In the genomic region with DNA sequence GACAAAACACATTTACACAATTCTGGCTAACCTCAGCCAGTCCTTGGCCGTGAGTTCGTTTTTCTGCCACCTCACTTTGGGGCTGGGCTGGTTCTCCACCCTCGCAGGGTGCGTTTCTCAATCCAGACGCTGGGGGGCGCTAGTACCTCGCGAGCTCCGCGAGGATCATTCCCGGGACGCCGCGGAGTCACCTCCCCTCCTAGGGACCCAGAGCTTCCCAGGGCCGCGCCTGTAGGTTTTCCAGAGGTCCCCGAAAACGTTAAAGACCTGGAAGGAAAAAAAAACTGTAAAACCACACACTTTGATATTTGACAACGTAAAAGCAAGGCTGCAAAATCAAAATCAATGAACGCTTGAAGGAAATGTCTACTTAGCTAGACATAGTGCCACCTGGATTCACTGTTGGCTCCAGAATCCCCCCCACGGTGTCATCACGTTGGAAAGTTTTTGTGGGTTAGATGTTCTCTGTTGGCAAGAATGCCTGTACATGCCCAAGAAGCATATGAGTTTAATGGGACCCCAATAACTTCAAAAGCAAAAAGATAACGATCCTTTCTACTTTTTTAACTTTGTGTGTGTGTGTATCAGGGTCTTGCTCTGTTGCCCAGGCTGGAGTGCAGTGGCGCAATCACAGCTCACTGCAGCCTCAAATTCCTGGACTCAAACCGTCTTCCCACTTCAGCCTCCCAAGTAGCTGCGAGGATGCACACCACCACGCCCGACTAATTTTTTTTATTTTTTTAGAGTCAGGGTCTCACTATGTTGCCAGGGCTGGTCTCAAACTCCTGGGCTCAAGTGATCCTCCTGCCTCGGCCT, we compare ENCODE assay signal across 8 cellular contexts. TPM values are rescaled to one million over a fixed set of nuclear protein-coding genes. Genes with fewer than 3 reads are reported as not detected.
DNase-seq lines count a peak whose midpoint lies in the region; ATAC-seq, FAIRE-seq and TF ChIP-seq lines count a peak whose summit lies in the region.

No MANE protein-coding gene starts in this region.

- H3K79me2 ChIP-seq in hepatocyte: no peaks in the 10 kb centered on the region

- intact Hi-C loops in ascending aorta (cut with DNase I): loop anchor here (1.0 to 2.0 kb wide), 4 partner anchors 25 to 205 kb away; partner anchors contain the start of gene RAB8A
- intact Hi-C loops in sigmoid colon (cut with DNase I): loop anchor here (1.0 to 5.0 kb wide), 5 partner anchors 25 to 414 kb away; partner anchors contain the start of gene RAB8A

- peak; percentile 58 for FAIRE-seq in G401.6 (lab: Jason Lieb, UNC)

- no peak overlapping the region for H3K4me3 ChIP-seq in NB4 (ENCODE audit: low read depth, low read length)
- peak overlapping the region in 1 of 2 donors; percentile 49 for H3K4me3 ChIP-seq in ascending aorta
- H3K4me3 ChIP-seq in hepatocyte: no peak overlapping the region
- H3K4me3 ChIP-seq in sigmoid colon: peak overlapping the region in 3 of 4 donors; percentile 17 to 37 (median 21)

- peaks cover 3 to 12% of the 10 kb centered on the region in 2 donors for H3K4me1 ChIP-seq in ascending aorta
- no peaks in the 10 kb centered on the region for H3K4me1 ChIP-seq in hepatocyte (ENCODE audit: insufficient read depth)
- peaks cover 0 to 13% (median 8%) of the 10 kb centered on the region in 4 donors for H3K4me1 ChIP-seq in sigmoid colon

- ATAC-seq in GM21786 (IDR thresholded peaks at IDR 0.05; ENCODE audit: unreplicated experiment) (no peak), GM19397 (IDR thresholded peaks at IDR 0.05; ENCODE audit: unreplicated experiment) (no peak)

- H3K4me2 ChIP-seq in hepatocyte: peak overlapping the region; percentile 71

- H3K9me2 ChIP-seq in hepatocyte (replicated peaks; ENCODE audit: insufficient read depth): no peaks in the 10 kb centered on the region

- H3K27ac ChIP-seq in ascending aorta: peak overlapping the region; percentile 55 to 80
- no peak overlapping the region for H3K27ac ChIP-seq in hepatocyte
- H3K27ac ChIP-seq in sigmoid colon: peak overlapping the region; percentile 29 to 63 (median 44)

- TF ChIP-seq CTCF in NB4 (IDR thresholded peaks at IDR 0.05; ENCODE audit: low read depth, low read length) (peak; percentile 78), ascending aorta (IDR thresholded peaks at IDR 0.05) (peak; percentile 96 to 99 (median 96)), hepatocyte (IDR thresholded peaks at IDR 0.05; ENCODE audit: poor library complexity) (peak; percentile 97), sigmoid colon (IDR thresholded peaks at IDR 0.05) (peak; percentile 96 to 99 (median 98))

- no peak for TF ChIP-seq POLR2A in NB4 (IDR thresholded peaks at IDR 0.05; ENCODE audit: extremely low read depth, insufficient read length)
- TF ChIP-seq POLR2A in sigmoid colon (IDR thresholded peaks at IDR 0.05): no peak

- no peaks in the 10 kb centered on the region for H3K36me3 ChIP-seq in ascending aorta
- no peaks in the 10 kb centered on the region for H3K36me3 ChIP-seq in hepatocyte (replicated peaks; ENCODE audit: insufficient read depth, low read depth)
- H3K36me3 ChIP-seq in sigmoid colon: no peaks in the 10 kb centered on the region

- no peak for TF ChIP-seq EP300 in sigmoid colon (IDR thresholded peaks at IDR 0.05)

- DNase-seq in NB4 (ENCODE audit: low read depth) (peak; percentile 70), T1000 (lab: John Stamatoyannopoulos, UW) (peak; percentile 55), ascending aorta (ENCODE audit: low spot score in 2 of 2) (peak in 1 of 2 donors; percentile 91), hepatocyte (ENCODE audit: low spot score) (peak; percentile 85), sigmoid colon (peak; percentile 93)

- H2AFZ ChIP-seq in hepatocyte: peak overlapping the region; percentile 58

- H3K9me3 ChIP-seq in ascending aorta (no peaks in the 10 kb centered on the region), hepatocyte (ENCODE audit: low read depth) (no peaks in the 10 kb centered on the region), sigmoid colon (no peaks in the 10 kb centered on the region)

- WGBS in hepatocyte (ENCODE audit: low lambda C conversion rate, missing lambda C conversion rate): 27% methylated on average over 29 of the region's 29 CpGs
- WGBS in sigmoid colon, 2 donors: 17 to 22% methylated on average over 29 of the region's 29 CpGs

- no peaks in the 10 kb centered on the region for H3K27me3 ChIP-seq in ascending aorta
- H3K27me3 ChIP-seq in hepatocyte: no peaks in the 10 kb centered on the region
- no peaks in the 10 kb centered on the region for H3K27me3 ChIP-seq in sigmoid colon

- H4K20me1 ChIP-seq in hepatocyte (ENCODE audit: insufficient read depth, poor library complexity, severe bottlenecking): no peaks in the 10 kb centered on the region

RNA-seq across cellular contexts. Expression of gene TPM4, which starts 34.5 kb away (rescaled TPM):
- 619 TPM for total RNA-seq in ascending aorta
- 405 and 417 TPM in 2 replicates for total RNA-seq in hepatocyte
- polyA plus RNA-seq in hepatocyte: 337 and 344 TPM in 2 replicates
- 100 to 1,000 TPM; 222 to 826 (median 353) TPM for total RNA-seq in sigmoid colon
- polyA plus RNA-seq in sigmoid colon: 100 to 1,000 TPM; 313 to 464 (median 374) TPM

Comparison
In these comparisons a context has a peak if more than half of its experiments do, and no peak if none do; other contexts are left out.
1. H3K4me3 ChIP-seq: peak in sigmoid colon (3 of 4); none in NB4 (single experiment) and hepatocyte (single experiment).
2. Peak in every context shown above with its lines, with median percentiles within 50 percentile points of each other: CTCF ChIP-seq.